In the genomic region with DNA sequence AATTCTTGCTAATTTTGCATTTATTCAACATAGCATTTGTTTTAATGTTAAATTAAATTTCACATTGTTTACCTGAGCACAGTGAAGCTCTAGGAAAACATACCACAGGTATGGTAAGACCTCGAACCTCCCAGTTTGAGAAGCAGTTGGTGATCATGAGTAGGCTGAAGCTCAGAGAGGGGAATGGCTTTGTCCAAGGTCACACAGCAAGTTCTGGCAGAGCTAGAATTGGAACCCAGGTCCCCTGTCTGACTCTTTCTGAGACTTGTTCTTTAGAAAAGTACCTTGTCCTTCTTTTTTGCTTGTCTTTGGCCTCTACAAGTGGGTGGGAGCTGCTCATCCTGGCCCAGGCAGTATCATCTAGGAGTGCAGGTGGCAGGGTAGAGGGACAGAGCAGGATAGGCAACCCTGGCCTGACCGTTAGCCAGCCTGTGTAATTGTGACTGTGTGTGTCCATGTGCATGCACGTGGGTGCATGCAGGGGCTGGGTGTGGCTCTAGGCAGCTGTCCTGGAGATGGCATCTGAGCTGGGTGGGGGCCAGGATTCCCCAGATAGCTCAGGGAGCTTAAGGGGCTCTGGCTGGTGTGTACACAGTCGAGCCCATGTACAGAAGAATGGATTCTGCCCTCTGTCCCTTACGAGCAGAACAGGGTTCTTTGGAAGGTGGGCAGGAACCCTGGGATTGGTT, we compare ENCODE assay signal across 20 cellular contexts. TPM values are rescaled to one million over a fixed set of nuclear protein-coding genes. Genes with fewer than 3 reads are reported as not detected.
DNase-seq lines count a peak whose midpoint lies in the region; ATAC-seq and TF ChIP-seq lines count a peak whose summit lies in the region.
"Had no signal": no experiment of that assay in that cellular context is flagged by ENCODE, and none has a peak within 500 bp of the region (broad histone marks: within the 10 kb centered on the region; RNA-seq: fewer than 3 reads in every experiment).

No MANE protein-coding gene starts in this region.

- peaks cover 62% of the 10 kb centered on the region for H3K79me1 ChIP-seq in mesenchymal stem cell (replicated peaks; ENCODE audit: low read length, poor library complexity, severe bottlenecking)

- 49 to 66% (median 60%) methylated on average over 5 of the region's 5 CpGs for WGBS in heart left ventricle, 4 donors
- 90% methylated on average over 5 of the region's 5 CpGs for WGBS in mesenchymal stem cell
- WGBS in hepatocyte (ENCODE audit: low lambda C conversion rate, missing lambda C conversion rate): 78% methylated on average over 5 of the region's 5 CpGs

- no peaks in the 10 kb centered on the region for H3K27me3 ChIP-seq in heart left ventricle
- H3K27me3 ChIP-seq in mesenchymal stem cell (ENCODE audit: control insufficient read depth in 1 of 2, insufficient read depth in 1 of 2, low read length in 2 of 2): no peaks in the 10 kb centered on the region
- H3K27me3 ChIP-seq in hepatocyte: no peaks in the 10 kb centered on the region
- H3K27me3 ChIP-seq: BE2C had no signal

- no peaks in the 10 kb centered on the region for H4K20me1 ChIP-seq in hepatocyte (ENCODE audit: insufficient read depth, poor library complexity, severe bottlenecking)

- ATAC-seq in heart left ventricle (peak in 1 of 4 donors; percentile 12), GM21529 (IDR thresholded peaks at IDR 0.05; ENCODE audit: unreplicated experiment) (no peak), sciatic nerve (no peak)
- ATAC-seq: activated T-cell treated with anti-CD3 and anti-CD28 coated beads, Interleukin-2, amount 50 U/mL, for 4 hours had no signal

- H3K18ac ChIP-seq in mesenchymal stem cell (ENCODE audit: low read depth in 1 of 2, low read length in 2 of 2): no peak overlapping the region

- H3K36me3 ChIP-seq in heart left ventricle (peaks cover 8 to 100% (median 90%) of the 10 kb centered on the region in 9 donors), mesenchymal stem cell (ENCODE audit: control insufficient read depth in 1 of 2, insufficient read depth in 2 of 2, low read depth in 1 of 2, low read length in 2 of 2) (peaks cover 95% of the 10 kb centered on the region in 2 experiments), hepatocyte (replicated peaks; ENCODE audit: insufficient read depth, low read depth) (no peaks in the 10 kb centered on the region)

- H2AFZ ChIP-seq in mesenchymal stem cell (ENCODE audit: low read depth, low read length) (no peak overlapping the region), hepatocyte (no peak overlapping the region)

- H2BK5ac ChIP-seq in mesenchymal stem cell (ENCODE audit: low read depth, low read length, poor library complexity, severe bottlenecking): no peak overlapping the region

- no peak overlapping the region for H2AK5ac ChIP-seq in mesenchymal stem cell (ENCODE audit: low read length, severe bottlenecking)

- peak overlapping the region; percentile 19 for H4K8ac ChIP-seq in mesenchymal stem cell (ENCODE audit: low read length)

- no peaks in the 10 kb centered on the region for H3K9me2 ChIP-seq in hepatocyte (replicated peaks; ENCODE audit: insufficient read depth)

- H3K4me2 ChIP-seq in mesenchymal stem cell (ENCODE audit: low read length, poor library complexity, severe bottlenecking) (no peak overlapping the region), hepatocyte (no peak overlapping the region)

- peaks cover 3% of the 10 kb centered on the region for H3K79me2 ChIP-seq in hepatocyte

- H2BK12ac ChIP-seq in mesenchymal stem cell (ENCODE audit: low read length in 2 of 2): no peak overlapping the region

- H2BK120ac ChIP-seq in mesenchymal stem cell (ENCODE audit: low read depth, low read length): no peak overlapping the region

- no peak overlapping the region for H3K4ac ChIP-seq in mesenchymal stem cell (ENCODE audit: low read depth in 1 of 2, low read length in 2 of 2)

- H3K4me3 ChIP-seq in heart left ventricle (no peak overlapping the region), mesenchymal stem cell (ENCODE audit: insufficient read depth in 1 of 2, low read depth in 1 of 2, low read length in 2 of 2) (no peak overlapping the region), hepatocyte (no peak overlapping the region)

- H3K9me3 ChIP-seq in heart left ventricle (no peaks in the 10 kb centered on the region), mesenchymal stem cell (ENCODE audit: control insufficient read depth, low read length) (no peaks in the 10 kb centered on the region), hepatocyte (ENCODE audit: low read depth) (no peaks in the 10 kb centered on the region)
- H3K9me3 ChIP-seq: BE2C had no signal

- H3K4me1 ChIP-seq in heart left ventricle (peaks cover 0 to 87% (median 57%) of the 10 kb centered on the region in 12 donors), mesenchymal stem cell (ENCODE audit: control insufficient read depth, insufficient read depth, low read depth, low read length) (peaks cover 31% of the 10 kb centered on the region), hepatocyte (ENCODE audit: insufficient read depth) (peaks cover 5% of the 10 kb centered on the region)

- peak overlapping the region; percentile 11 for H3K9ac ChIP-seq in mesenchymal stem cell (ENCODE audit: low read length)

- TF ChIP-seq CTCF in heart left ventricle (IDR thresholded peaks at IDR 0.05): no peak
- TF ChIP-seq CTCF in hepatocyte (IDR thresholded peaks at IDR 0.05; ENCODE audit: poor library complexity): no peak

- no peak for TF ChIP-seq POLR2A in heart left ventricle (IDR thresholded peaks at IDR 0.05)

- H2BK15ac ChIP-seq in mesenchymal stem cell (ENCODE audit: low read depth, poor library complexity, severe bottlenecking): no peak overlapping the region

- DNase-seq in heart left ventricle: no peak
- DNase-seq in cardiac septum (ENCODE audit: low spot score): no peak
- DNase-seq in mesenchymal stem cell: no peak
- DNase-seq in UCSD-AML1 (lab: John Stamatoyannopoulos, UW; ENCODE audit: unreplicated experiment): no peak
- DNase-seq in sciatic nerve (ENCODE audit: low spot score): no peak
- no peak for DNase-seq in hepatocyte (ENCODE audit: low spot score)
- DNase-seq: activated CD4-positive, alpha-beta T cell treated with anti-CD3 and anti-CD28 coated beads for 1 hour; activated CD8-positive, alpha-beta memory T cell treated with anti-CD3 and anti-CD28 coated beads for 24 hours; activated T-cell treated with anti-CD3 and anti-CD28 coated beads, Interleukin-2, amount 50 U/mL, for 4 hours; BE2C; DMS53; GDM1; KG1; MV-4-11; NCI-H774; SHP77; stimulated activated CD4-positive, alpha-beta T cell treated with anti-CD3 and anti-CD28 coated beads, Interleukin-2, amount 100 ng/mL, for 48 hours; stimulated activated naive CD4-positive, alpha-beta T cell had no signal

- H3K23ac ChIP-seq in mesenchymal stem cell (ENCODE audit: low read length in 2 of 2): no peak overlapping the region

- H3K14ac ChIP-seq in mesenchymal stem cell (ENCODE audit: low read length in 2 of 2): no peak overlapping the region

- H3K27ac ChIP-seq in heart left ventricle (peak overlapping the region in 9 of 12 donors; percentile 32 to 81 (median 63)), cingulate gyrus (ENCODE audit: low read depth, low read length) (peak overlapping the region; percentile 57), mesenchymal stem cell (ENCODE audit: low read length, poor library complexity, severe bottlenecking) (no peak overlapping the region), hepatocyte (no peak overlapping the region)

- intact Hi-C loops in heart left ventricle (cut with DNase I) (no loop called here), cardiac septum (cut with DNase I) (no loop called here), sciatic nerve (cut with DNase I) (no loop called here)

- peak overlapping the region; percentile 11 for H4K91ac ChIP-seq in mesenchymal stem cell (ENCODE audit: low read length)

RNA-seq across cellular contexts. Expression of gene PHLDB1, which starts 21.6 kb away (rescaled TPM):
- total RNA-seq in heart left ventricle (100 to 1,000 TPM in 7 of 9 donors, 10 to 100 TPM in 2; 86.0 to 124 (median 113) TPM), cardiac septum (155 TPM), sciatic nerve (419 TPM), hepatocyte (45.8 and 51.8 TPM in 2 replicates)
- polyA plus RNA-seq in heart left ventricle (100 to 1,000 TPM; 104 to 129 TPM), hepatocyte (71.1 and 73.0 TPM in 2 replicates)
- 124 TPM for polyA plus RNA-seq in mesenchymal stem cell (2013, experiment 1 of 2)
- 114 TPM for polyA plus RNA-seq in mesenchymal stem cell (2013, experiment 2 of 2)

RNA-seq across cellular contexts. Expression of gene TREH, which starts 50.4 kb away (rescaled TPM):
- total RNA-seq in heart left ventricle (not detected), cardiac septum (not detected), sciatic nerve (not detected), hepatocyte (6.6 and 10.2 TPM in 2 replicates)
- polyA plus RNA-seq in heart left ventricle (1 to 10 TPM in 1 of 2 donors, under 1 TPM in 1; 0.17 to 1.7 TPM), hepatocyte (10.7 and 15.1 TPM in 2 replicates)
- polyA plus RNA-seq in mesenchymal stem cell (2013, experiment 1 of 2): not detected
- polyA plus RNA-seq in mesenchymal stem cell (2013, experiment 2 of 2): not detected
- total RNA-seq: activated T-cell treated with anti-CD3 and anti-CD28 coated beads, Interleukin-2, amount 50 U/mL, for 4 hours had no signal

RNA-seq across cellular contexts. Expression of gene ARCN1, which starts 56.8 kb away (rescaled TPM):
- total RNA-seq in heart left ventricle (100 to 1,000 TPM in 4 of 9 donors, 10 to 100 TPM in 5; 87.6 to 127 (median 99.6) TPM), cardiac septum (118 TPM), sciatic nerve (135 TPM), hepatocyte (177 and 190 TPM in 2 replicates)
- polyA plus RNA-seq in heart left ventricle (100 to 1,000 TPM in 1 of 2 donors, 10 to 100 TPM in 1; 53.1 to 107 TPM), hepatocyte (166 and 194 TPM in 2 replicates)
- 251 TPM for polyA plus RNA-seq in mesenchymal stem cell (2013, experiment 1 of 2)
- 261 TPM for polyA plus RNA-seq in mesenchymal stem cell (2013, experiment 2 of 2)

Comparison
In these comparisons a context has a peak if more than half of its experiments do, and no peak if none do; other contexts are left out.
1. H3K27ac ChIP-seq: peak in heart left ventricle (9 of 12) and cingulate gyrus (single experiment); none in mesenchymal stem cell (single experiment) and hepatocyte (single experiment).